In the genomic region with DNA sequence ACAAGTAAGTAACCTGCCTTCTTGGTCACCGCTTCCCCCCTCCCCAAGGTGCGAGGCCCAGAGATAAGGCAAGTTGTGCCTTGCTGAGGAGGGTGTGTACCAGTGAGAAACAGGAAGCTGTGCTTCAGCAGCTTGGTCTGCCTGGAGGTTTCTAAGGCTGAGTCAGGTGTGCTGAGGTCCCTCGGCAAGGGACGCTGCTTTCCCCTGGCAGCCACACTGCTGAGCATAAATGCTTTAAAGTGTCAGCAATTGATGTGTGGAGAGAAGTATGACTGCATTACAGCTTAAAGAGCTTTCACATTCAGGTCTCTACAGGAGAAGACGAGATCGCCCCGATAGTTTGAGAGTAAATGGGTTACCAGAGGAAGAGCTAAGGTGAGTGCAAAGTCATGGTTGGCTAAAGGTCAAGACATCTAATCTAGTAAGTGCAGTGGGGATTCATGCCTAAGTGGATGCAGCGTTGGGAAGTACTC, we compare ENCODE assay signal across 1 cellular context.
A peak's percentile ranks its signal among the peaks of the same experiment; 100 is the strongest.
TF ChIP-seq lines count a peak whose summit lies in the region.

No MANE protein-coding gene starts in this region.

TF ChIP-seq in GM12878, 131 proteins besides CTCF, POLR2A, EP300 and RAD21 (continued from another document and continues in another):
- TF ChIP-seq ZNF592 (IDR thresholded peaks at IDR 0.05) (no peak), TARDBP (IDR thresholded peaks at IDR 0.05; ENCODE audit: borderline replicate concordance) (0 out of 2 replicates have a peak, but pooled peaks have one; percentile 49), PAX5 (IDR thresholded peaks at IDR 0.05; ENCODE audit: borderline replicate concordance, low read depth, low read length) (peak; percentile 58; the same call in 1 of the 2 replicates), NR2F1 (conservative IDR thresholded peaks at IDR 0.05) (peak; percentile 73), JUNB (IDR thresholded peaks at IDR 0.05) (no peak), ETV6 (conservative IDR thresholded peaks at IDR 0.05 in 1 of 2, IDR thresholded peaks at IDR 0.05 in 1 of 2; ENCODE audit: borderline replicate concordance in 1 of 2, low read depth in 1 of 2) (0 out of 4 replicates have a peak, but pooled peaks of 1 of the 2 experiments have one; percentile 35), BHLHE40 (IDR thresholded peaks at IDR 0.05; ENCODE audit: borderline replicate concordance in 1 of 2, low read depth in 2 of 2, low read length in 1 of 2) (peak; percentile 42 to 64; a peak in 2 of 4 replicates), ZBED1 (IDR thresholded peaks at IDR 0.05; ENCODE audit: borderline replicate concordance) (no peak; the same call in 1 of the 2 replicates), ATF7 (IDR thresholded peaks at IDR 0.05; ENCODE audit: low read depth) (peak; percentile 17; the same call in 1 of the 2 replicates), TBL1XR1 (IDR thresholded peaks at IDR 0.05; ENCODE audit: low read depth, low read length) (0 out of 2 replicates have a peak, but pooled peaks have one; percentile 34), RUNX3 (IDR thresholded peaks at IDR 0.05; ENCODE audit: low read length) (peak; percentile 59), KLF5 (IDR thresholded peaks at IDR 0.05; ENCODE audit: partially characterized antibody) (no peak), SP1 (IDR thresholded peaks at IDR 0.05; ENCODE audit: low read depth, low read length) (peak; percentile 14), DPF2 (IDR thresholded peaks at IDR 0.05) (peak; percentile 27; the same call in 1 of the 2 replicates), GATAD2B (conservative IDR thresholded peaks at IDR 0.05; ENCODE audit: low read depth) (no peak), SMARCA5 (IDR thresholded peaks at IDR 0.05) (peak; percentile 54; the same call in 1 of the 2 replicates), RELB (IDR thresholded peaks at IDR 0.05; ENCODE audit: low read depth) (no peak), IKZF2 (IDR thresholded peaks at IDR 0.05) (peak in 1 of 2 experiments; percentile 47; a peak in 1 of 4 replicates), EED (IDR thresholded peaks at IDR 0.05; ENCODE audit: low read depth) (peak; percentile 21; the same call in 1 of the 2 replicates), STAT1 (conservative IDR thresholded peaks at IDR 0.05) (no peak), RELA (IDR thresholded peaks at IDR 0.05; ENCODE audit: borderline replicate concordance, partially characterized antibody) (no peak), POLR2AphosphoS5 (IDR thresholded peaks at IDR 0.05; ENCODE audit: low read length) (0 out of 2 replicates have a peak, but pooled peaks have one; percentile 24), CREM (IDR thresholded peaks at IDR 0.05; ENCODE audit: low read depth) (peak; percentile 18; the same call in 1 of the 2 replicates), MEF2B (IDR thresholded peaks at IDR 0.05; ENCODE audit: partially characterized antibody, poor library complexity, severe bottlenecking) (peak; percentile 57), BACH1 (IDR thresholded peaks at IDR 0.05; ENCODE audit: borderline replicate concordance) (peak; percentile 95; the same call in 1 of the 2 replicates), MTA2 (IDR thresholded peaks at IDR 0.05; ENCODE audit: low read depth) (peak; percentile 43; the same call in 1 of the 2 replicates), LARP7 (IDR thresholded peaks at IDR 0.05) (0 out of 2 replicates have a peak, but pooled peaks have one; percentile 45), CHD2 (IDR thresholded peaks at IDR 0.05; ENCODE audit: borderline replicate concordance, low read depth, low read length) (peak; percentile 65; the same call in 1 of the 2 replicates), ZNF622 (IDR thresholded peaks at IDR 0.05) (no peak), TCF12 (IDR thresholded peaks at IDR 0.05; ENCODE audit: low read depth, low read length) (no peak)
- TF ChIP-seq, protein P1, sequence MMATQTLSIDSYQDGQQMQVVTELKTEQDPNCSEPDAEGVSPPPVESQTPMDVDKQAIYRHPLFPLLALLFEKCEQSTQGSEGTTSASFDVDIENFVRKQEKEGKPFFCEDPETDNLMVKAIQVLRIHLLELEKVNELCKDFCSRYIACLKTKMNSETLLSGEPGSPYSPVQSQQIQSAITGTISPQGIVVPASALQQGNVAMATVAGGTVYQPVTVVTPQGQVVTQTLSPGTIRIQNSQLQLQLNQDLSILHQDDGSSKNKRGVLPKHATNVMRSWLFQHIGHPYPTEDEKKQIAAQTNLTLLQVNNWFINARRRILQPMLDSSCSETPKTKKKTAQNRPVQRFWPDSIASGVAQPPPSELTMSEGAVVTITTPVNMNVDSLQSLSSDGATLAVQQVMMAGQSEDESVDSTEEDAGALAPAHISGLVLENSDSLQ (IDR thresholded peaks at IDR 0.05), result peak; percentile 24; the same call in 1 of the 2 replicates
- TF ChIP-seq, protein P2, sequence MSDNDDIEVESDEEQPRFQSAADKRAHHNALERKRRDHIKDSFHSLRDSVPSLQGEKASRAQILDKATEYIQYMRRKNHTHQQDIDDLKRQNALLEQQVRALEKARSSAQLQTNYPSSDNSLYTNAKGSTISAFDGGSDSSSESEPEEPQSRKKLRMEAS (IDR thresholded peaks at IDR 0.05; ENCODE audit: low read depth, low read length), result peak; percentile 61; the same call in 1 of the 2 replicates
- TF ChIP-seq, protein P3, sequence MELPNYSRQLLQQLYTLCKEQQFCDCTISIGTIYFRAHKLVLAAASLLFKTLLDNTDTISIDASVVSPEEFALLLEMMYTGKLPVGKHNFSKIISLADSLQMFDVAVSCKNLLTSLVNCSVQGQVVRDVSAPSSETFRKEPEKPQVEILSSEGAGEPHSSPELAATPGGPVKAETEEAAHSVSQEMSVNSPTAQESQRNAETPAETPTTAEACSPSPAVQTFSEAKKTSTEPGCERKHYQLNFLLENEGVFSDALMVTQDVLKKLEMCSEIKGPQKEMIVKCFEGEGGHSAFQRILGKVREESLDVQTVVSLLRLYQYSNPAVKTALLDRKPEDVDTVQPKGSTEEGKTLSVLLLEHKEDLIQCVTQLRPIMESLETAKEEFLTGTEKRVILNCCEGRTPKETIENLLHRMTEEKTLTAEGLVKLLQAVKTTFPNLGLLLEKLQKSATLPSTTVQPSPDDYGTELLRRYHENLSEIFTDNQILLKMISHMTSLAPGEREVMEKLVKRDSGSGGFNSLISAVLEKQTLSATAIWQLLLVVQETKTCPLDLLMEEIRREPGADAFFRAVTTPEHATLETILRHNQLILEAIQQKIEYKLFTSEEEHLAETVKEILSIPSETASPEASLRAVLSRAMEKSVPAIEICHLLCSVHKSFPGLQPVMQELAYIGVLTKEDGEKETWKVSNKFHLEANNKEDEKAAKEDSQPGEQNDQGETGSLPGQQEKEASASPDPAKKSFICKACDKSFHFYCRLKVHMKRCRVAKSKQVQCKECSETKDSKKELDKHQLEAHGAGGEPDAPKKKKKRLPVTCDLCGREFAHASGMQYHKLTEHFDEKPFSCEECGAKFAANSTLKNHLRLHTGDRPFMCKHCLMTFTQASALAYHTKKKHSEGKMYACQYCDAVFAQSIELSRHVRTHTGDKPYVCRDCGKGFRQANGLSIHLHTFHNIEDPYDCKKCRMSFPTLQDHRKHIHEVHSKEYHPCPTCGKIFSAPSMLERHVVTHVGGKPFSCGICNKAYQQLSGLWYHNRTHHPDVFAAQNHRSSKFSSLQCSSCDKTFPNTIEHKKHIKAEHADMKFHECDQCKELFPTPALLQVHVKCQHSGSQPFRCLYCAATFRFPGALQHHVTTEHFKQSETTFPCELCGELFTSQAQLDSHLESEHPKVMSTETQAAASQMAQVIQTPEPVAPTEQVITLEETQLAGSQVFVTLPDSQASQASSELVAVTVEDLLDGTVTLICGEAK (IDR thresholded peaks at IDR 0.05; ENCODE audit: borderline replicate concordance), result peak; percentile 21; the same call in 1 of the 2 replicates
- TF ChIP-seq, protein P4, sequence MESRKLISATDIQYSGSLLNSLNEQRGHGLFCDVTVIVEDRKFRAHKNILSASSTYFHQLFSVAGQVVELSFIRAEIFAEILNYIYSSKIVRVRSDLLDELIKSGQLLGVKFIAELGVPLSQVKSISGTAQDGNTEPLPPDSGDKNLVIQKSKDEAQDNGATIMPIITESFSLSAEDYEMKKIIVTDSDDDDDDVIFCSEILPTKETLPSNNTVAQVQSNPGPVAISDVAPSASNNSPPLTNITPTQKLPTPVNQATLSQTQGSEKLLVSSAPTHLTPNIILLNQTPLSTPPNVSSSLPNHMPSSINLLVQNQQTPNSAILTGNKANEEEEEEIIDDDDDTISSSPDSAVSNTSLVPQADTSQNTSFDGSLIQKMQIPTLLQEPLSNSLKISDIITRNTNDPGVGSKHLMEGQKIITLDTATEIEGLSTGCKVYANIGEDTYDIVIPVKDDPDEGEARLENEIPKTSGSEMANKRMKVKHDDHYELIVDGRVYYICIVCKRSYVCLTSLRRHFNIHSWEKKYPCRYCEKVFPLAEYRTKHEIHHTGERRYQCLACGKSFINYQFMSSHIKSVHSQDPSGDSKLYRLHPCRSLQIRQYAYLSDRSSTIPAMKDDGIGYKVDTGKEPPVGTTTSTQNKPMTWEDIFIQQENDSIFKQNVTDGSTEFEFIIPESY (IDR thresholded peaks at IDR 0.05), result no peak
- TF ChIP-seq, protein P5, sequence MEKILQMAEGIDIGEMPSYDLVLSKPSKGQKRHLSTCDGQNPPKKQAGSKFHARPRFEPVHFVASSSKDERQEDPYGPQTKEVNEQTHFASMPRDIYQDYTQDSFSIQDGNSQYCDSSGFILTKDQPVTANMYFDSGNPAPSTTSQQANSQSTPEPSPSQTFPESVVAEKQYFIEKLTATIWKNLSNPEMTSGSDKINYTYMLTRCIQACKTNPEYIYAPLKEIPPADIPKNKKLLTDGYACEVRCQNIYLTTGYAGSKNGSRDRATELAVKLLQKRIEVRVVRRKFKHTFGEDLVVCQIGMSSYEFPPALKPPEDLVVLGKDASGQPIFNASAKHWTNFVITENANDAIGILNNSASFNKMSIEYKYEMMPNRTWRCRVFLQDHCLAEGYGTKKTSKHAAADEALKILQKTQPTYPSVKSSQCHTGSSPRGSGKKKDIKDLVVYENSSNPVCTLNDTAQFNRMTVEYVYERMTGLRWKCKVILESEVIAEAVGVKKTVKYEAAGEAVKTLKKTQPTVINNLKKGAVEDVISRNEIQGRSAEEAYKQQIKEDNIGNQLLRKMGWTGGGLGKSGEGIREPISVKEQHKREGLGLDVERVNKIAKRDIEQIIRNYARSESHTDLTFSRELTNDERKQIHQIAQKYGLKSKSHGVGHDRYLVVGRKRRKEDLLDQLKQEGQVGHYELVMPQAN (conservative IDR thresholded peaks at IDR 0.05), result peak; percentile 49; the same call in 1 of the 2 replicates
- TF ChIP-seq, protein P6, sequence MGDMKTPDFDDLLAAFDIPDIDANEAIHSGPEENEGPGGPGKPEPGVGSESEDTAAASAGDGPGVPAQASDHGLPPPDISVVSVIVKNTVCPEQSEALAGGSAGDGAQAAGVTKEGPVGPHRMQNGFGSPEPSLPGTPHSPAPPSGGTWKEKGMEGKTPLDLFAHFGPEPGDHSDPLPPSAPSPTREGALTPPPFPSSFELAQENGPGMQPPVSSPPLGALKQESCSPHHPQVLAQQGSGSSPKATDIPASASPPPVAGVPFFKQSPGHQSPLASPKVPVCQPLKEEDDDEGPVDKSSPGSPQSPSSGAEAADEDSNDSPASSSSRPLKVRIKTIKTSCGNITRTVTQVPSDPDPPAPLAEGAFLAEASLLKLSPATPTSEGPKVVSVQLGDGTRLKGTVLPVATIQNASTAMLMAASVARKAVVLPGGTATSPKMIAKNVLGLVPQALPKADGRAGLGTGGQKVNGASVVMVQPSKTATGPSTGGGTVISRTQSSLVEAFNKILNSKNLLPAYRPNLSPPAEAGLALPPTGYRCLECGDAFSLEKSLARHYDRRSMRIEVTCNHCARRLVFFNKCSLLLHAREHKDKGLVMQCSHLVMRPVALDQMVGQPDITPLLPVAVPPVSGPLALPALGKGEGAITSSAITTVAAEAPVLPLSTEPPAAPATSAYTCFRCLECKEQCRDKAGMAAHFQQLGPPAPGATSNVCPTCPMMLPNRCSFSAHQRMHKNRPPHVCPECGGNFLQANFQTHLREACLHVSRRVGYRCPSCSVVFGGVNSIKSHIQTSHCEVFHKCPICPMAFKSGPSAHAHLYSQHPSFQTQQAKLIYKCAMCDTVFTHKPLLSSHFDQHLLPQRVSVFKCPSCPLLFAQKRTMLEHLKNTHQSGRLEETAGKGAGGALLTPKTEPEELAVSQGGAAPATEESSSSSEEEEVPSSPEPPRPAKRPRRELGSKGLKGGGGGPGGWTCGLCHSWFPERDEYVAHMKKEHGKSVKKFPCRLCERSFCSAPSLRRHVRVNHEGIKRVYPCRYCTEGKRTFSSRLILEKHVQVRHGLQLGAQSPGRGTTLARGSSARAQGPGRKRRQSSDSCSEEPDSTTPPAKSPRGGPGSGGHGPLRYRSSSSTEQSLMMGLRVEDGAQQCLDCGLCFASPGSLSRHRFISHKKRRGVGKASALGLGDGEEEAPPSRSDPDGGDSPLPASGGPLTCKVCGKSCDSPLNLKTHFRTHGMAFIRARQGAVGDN (IDR thresholded peaks at IDR 0.05), result peak; percentile 91
